18 cellular contexts compared by ENCODE assay signal in genomic region chr3:127161236-127161635, GRCh38. TPM values are rescaled to one million over a fixed set of nuclear protein-coding genes. Genes with fewer than 3 reads are reported as not detected.
A peak's percentile ranks its signal among the peaks of the same experiment; 100 is the strongest.
DNase-seq lines count a peak whose midpoint lies in the region; ATAC-seq and TF ChIP-seq lines count a peak whose summit lies in the region.
"Had no signal": no experiment of that assay in that cellular context is flagged by ENCODE, and none has a peak within 500 bp of the region (broad histone marks: within the 10 kb centered on the region; RNA-seq: fewer than 3 reads in every experiment).

No MANE protein-coding gene starts in this region.

- H3K9me3 Mint-ChIP-seq in activated CD4-positive, alpha-beta memory T cell treated with anti-CD3 and anti-CD28 coated beads for 36 hours = no peaks in the 10 kb centered on the region
- no peaks in the 10 kb centered on the region for H3K9me3 Mint-ChIP-seq in activated CD4-positive, alpha-beta memory T cell treated with anti-CD3 and anti-CD28 coated beads, Interleukin-2, amount 10 ng/mL, durations not matched to agents 7 days and 5 days
- no peaks in the 10 kb centered on the region for H3K9me3 Mint-ChIP-seq in mesothelial cell of epicardium
- H3K9me3 Mint-ChIP-seq: CD4-positive, alpha-beta T cell; CD8-positive, alpha-beta memory T cell; GM23338; H9 had no signal

- no peaks in the 10 kb centered on the region for H3K36me3 Mint-ChIP-seq in activated CD4-positive, alpha-beta memory T cell treated with anti-CD3 and anti-CD28 coated beads for 36 hours
- H3K36me3 Mint-ChIP-seq in activated CD4-positive, alpha-beta memory T cell treated with anti-CD3 and anti-CD28 coated beads, Interleukin-2, amount 10 ng/mL, durations not matched to agents 7 days and 5 days (ENCODE audit: low read depth) = no peaks in the 10 kb centered on the region
- no peaks in the 10 kb centered on the region for H3K36me3 Mint-ChIP-seq in mesothelial cell of epicardium
- H3K36me3 Mint-ChIP-seq: CD14-positive monocyte; CD8-positive, alpha-beta memory T cell had no signal

- peak; percentile 1 for DNase-seq in activated CD4-positive, alpha-beta memory T cell treated with anti-CD3 and anti-CD28 coated beads for 36 hours
- no peak for DNase-seq in activated CD4-positive, alpha-beta memory T cell treated with anti-CD3 and anti-CD28 coated beads, Interleukin-2, amount 10 ng/mL, durations not matched to agents 7 days and 5 days
- DNase-seq in cardiac septum (ENCODE audit: low spot score) (peak; percentile 41), Right ventricle myocardium inferior (ENCODE audit: missing footprints) (no peak), posterior vena cava (ENCODE audit: low spot score) (peak; percentile 58), mesothelial cell of epicardium (ENCODE audit: low spot score in 2 of 2, unreplicated experiment in 2 of 2) (no peak)
- DNase-seq: CD4-positive, alpha-beta T cell; CD8-positive, alpha-beta memory T cell; DMS 273 treated with DMSO at 0.1 percent for 48 hours; DMS79 treated with DMSO at 0.1 percent for 48 hours; H9 had no signal

- intact Hi-C loops in activated CD4-positive, alpha-beta memory T cell treated with anti-CD3 and anti-CD28 coated beads for 36 hours (cut with micrococcal nuclease) = no loop called here
- intact Hi-C loops in cardiac septum (cut with DNase I) (no loop called here), Right ventricle myocardium inferior (cut with DNase I) (no loop called here), posterior vena cava (cut with DNase I) (no loop called here)

- POLR2A ChIA-PET in activated CD4-positive, alpha-beta memory T cell treated with anti-CD3 and anti-CD28 coated beads for 36 hours (lab: Charles Lee) = no interaction called here
- POLR2A ChIA-PET in activated CD4-positive, alpha-beta memory T cell treated with anti-CD3 and anti-CD28 coated beads, Interleukin-2, amount 10 ng/mL, durations not matched to agents 7 days and 5 days (lab: Charles Lee) = no interaction called here

- no peak overlapping the region for H3K4me3 Mint-ChIP-seq in activated CD4-positive, alpha-beta memory T cell treated with anti-CD3 and anti-CD28 coated beads for 36 hours
- H3K4me3 Mint-ChIP-seq in activated CD4-positive, alpha-beta memory T cell treated with anti-CD3 and anti-CD28 coated beads, Interleukin-2, amount 10 ng/mL, durations not matched to agents 7 days and 5 days = no peak overlapping the region
- H3K4me3 Mint-ChIP-seq in mesothelial cell of epicardium = no peak overlapping the region
- H3K4me3 Mint-ChIP-seq: B cell; CD14-positive monocyte; CD4-positive, alpha-beta T cell; CD8-positive, alpha-beta memory T cell; GM23338; H9 had no signal

- TF ChIP-seq CTCF in mesothelial cell of epicardium (IDR thresholded peaks at IDR 0.05; ENCODE audit: unreplicated experiment) = no peak

- CTCF ChIA-PET in activated CD4-positive, alpha-beta memory T cell treated with anti-CD3 and anti-CD28 coated beads for 36 hours (lab: Charles Lee) = no interaction called here
- CTCF ChIA-PET in activated CD4-positive, alpha-beta memory T cell treated with anti-CD3 and anti-CD28 coated beads, Interleukin-2, amount 10 ng/mL, durations not matched to agents 7 days and 5 days (lab: Charles Lee) = no interaction called here

- H3K27me3 Mint-ChIP-seq in activated CD4-positive, alpha-beta memory T cell treated with anti-CD3 and anti-CD28 coated beads for 36 hours = peaks cover 8% of the 10 kb centered on the region
- H3K27me3 Mint-ChIP-seq in activated CD4-positive, alpha-beta memory T cell treated with anti-CD3 and anti-CD28 coated beads, Interleukin-2, amount 10 ng/mL, durations not matched to agents 7 days and 5 days = no peaks in the 10 kb centered on the region
- H3K27me3 Mint-ChIP-seq in mesothelial cell of epicardium (ENCODE audit: low read depth) = peaks cover 46% of the 10 kb centered on the region

- H3K4me1 Mint-ChIP-seq in activated CD4-positive, alpha-beta memory T cell treated with anti-CD3 and anti-CD28 coated beads for 36 hours (ENCODE audit: low read depth) = no peaks in the 10 kb centered on the region
- no peaks in the 10 kb centered on the region for H3K4me1 Mint-ChIP-seq in activated CD4-positive, alpha-beta memory T cell treated with anti-CD3 and anti-CD28 coated beads, Interleukin-2, amount 10 ng/mL, durations not matched to agents 7 days and 5 days
- no peaks in the 10 kb centered on the region for H3K4me1 Mint-ChIP-seq in mesothelial cell of epicardium
- H3K4me1 Mint-ChIP-seq: B cell; CD14-positive monocyte; CD8-positive, alpha-beta memory T cell had no signal

- no peak for ATAC-seq in Right ventricle myocardium inferior
- ATAC-seq in GM21447 (IDR thresholded peaks at IDR 0.05; ENCODE audit: unreplicated experiment) = no peak
- ATAC-seq: GM23338, HCT116 had no signal

- H3K27ac Mint-ChIP-seq in activated CD4-positive, alpha-beta memory T cell treated with anti-CD3 and anti-CD28 coated beads for 36 hours = no peak overlapping the region
- H3K27ac Mint-ChIP-seq in activated CD4-positive, alpha-beta memory T cell treated with anti-CD3 and anti-CD28 coated beads, Interleukin-2, amount 10 ng/mL, durations not matched to agents 7 days and 5 days = no peak overlapping the region
- no peak overlapping the region for H3K27ac Mint-ChIP-seq in mesothelial cell of epicardium
- H3K27ac Mint-ChIP-seq: B cell; CD14-positive monocyte; CD4-positive, alpha-beta T cell; CD8-positive, alpha-beta memory T cell; GM23338; H9 had no signal

RNA-seq across cellular contexts. Expression of gene PRR23E, which starts 31.7 kb away (rescaled TPM):
- not detected for total RNA-seq in activated CD4-positive, alpha-beta memory T cell treated with anti-CD3 and anti-CD28 coated beads for 36 hours
- total RNA-seq in activated CD4-positive, alpha-beta memory T cell treated with anti-CD3 and anti-CD28 coated beads, Interleukin-2, amount 10 ng/mL, durations not matched to agents 7 days and 5 days = not detected
- total RNA-seq in cardiac septum = not detected
- total RNA-seq in Right ventricle myocardium inferior = not detected
- not detected for total RNA-seq in posterior vena cava
- not detected in 3 replicates for total RNA-seq in mesothelial cell of epicardium
- total RNA-seq: B cell; CD4-positive, alpha-beta T cell; CD8-positive, alpha-beta memory T cell; Daoy; GM23338; H4; H9 had no signal

Comparison
In these comparisons a context has a peak if more than half of its experiments do, and no peak if none do; other contexts are left out.
1. DNase-seq: peak in activated CD4-positive, alpha-beta memory T cell treated with anti-CD3 and anti-CD28 coated beads for 36 hours (single experiment), cardiac septum (single experiment) and posterior vena cava (single experiment); none in activated CD4-positive, alpha-beta memory T cell treated with anti-CD3 and anti-CD28 coated beads, Interleukin-2, amount 10 ng/mL, durations not matched to agents 7 days and 5 days (single experiment), Right ventricle myocardium inferior (single experiment) and mesothelial cell of epicardium (0 of 2).